In genomic region chr3:174438501-174439156, GRCh38 we compare ENCODE assay signal across 11 cellular contexts.
DNase-seq lines count a peak whose midpoint lies in the region; ATAC-seq and TF ChIP-seq lines count a peak whose summit lies in the region.
"Had no signal": no experiment of that assay in that cellular context is flagged by ENCODE, and none has a peak within 500 bp of the region (broad histone marks: within the 10 kb centered on the region; RNA-seq: fewer than 3 reads in every experiment).

No MANE protein-coding gene starts in this region.

- no peak overlapping the region for H3K27ac Mint-ChIP-seq in activated T-helper 2 cell treated with anti-CD3 and anti-CD28 coated beads, Interferon-gamma antibody, Interleukin-2, Interleukin-4, amounts not matched to agents 10 μg/mL and 5 μg/mL and 100 μg/mL, durations not matched to agents 14 hours and 24 hours and 36 hours
- H3K27ac Mint-ChIP-seq: activated B cell treated with CpG ODN at 0.5 μM for 24 hours; naive thymus-derived CD8-positive, alpha-beta T cell had no signal

- peaks cover 28% of the 10 kb centered on the region for H3K27me3 Mint-ChIP-seq in activated T-helper 2 cell treated with anti-CD3 and anti-CD28 coated beads, Interferon-gamma antibody, Interleukin-2, Interleukin-4, amounts not matched to agents 10 μg/mL and 5 μg/mL and 100 μg/mL, durations not matched to agents 14 hours and 24 hours and 36 hours (ENCODE audit: low read depth)

- H3K4me1 Mint-ChIP-seq in activated T-helper 2 cell treated with anti-CD3 and anti-CD28 coated beads, Interferon-gamma antibody, Interleukin-2, Interleukin-4, amounts not matched to agents 10 μg/mL and 5 μg/mL and 100 μg/mL, durations not matched to agents 14 hours and 24 hours and 36 hours (ENCODE audit: low read depth) = peaks cover 11% of the 10 kb centered on the region

- H3K9me3 ChIP-seq in mucosa of descending colon = no peaks in the 10 kb centered on the region
- H3K9me3 ChIP-seq in upper lobe of right lung = no peaks in the 10 kb centered on the region

- H3K27me3 ChIP-seq in upper lobe of right lung = no peaks in the 10 kb centered on the region

- H3K9me3 Mint-ChIP-seq in activated T-helper 2 cell treated with anti-CD3 and anti-CD28 coated beads, Interferon-gamma antibody, Interleukin-2, Interleukin-4, amounts not matched to agents 10 μg/mL and 5 μg/mL and 100 μg/mL, durations not matched to agents 14 hours and 24 hours and 36 hours = no peaks in the 10 kb centered on the region
- H3K9me3 Mint-ChIP-seq: activated B cell treated with CpG ODN at 0.5 μM for 24 hours had no signal

- H3K4me3 Mint-ChIP-seq in activated T-helper 2 cell treated with anti-CD3 and anti-CD28 coated beads, Interferon-gamma antibody, Interleukin-2, Interleukin-4, amounts not matched to agents 10 μg/mL and 5 μg/mL and 100 μg/mL, durations not matched to agents 14 hours and 24 hours and 36 hours (ENCODE audit: low read depth) = no peak overlapping the region
- H3K4me3 Mint-ChIP-seq: activated B cell treated with CpG ODN at 0.5 μM for 24 hours had no signal

- H3K4me3 ChIP-seq in choroid plexus epithelial cell (ENCODE audit: low read depth, low read length) (no peak overlapping the region), mucosa of descending colon (no peak overlapping the region), upper lobe of right lung (no peak overlapping the region)

- H3K4me1 ChIP-seq in mucosa of descending colon (ENCODE audit: low read depth) (peaks cover 11% of the 10 kb centered on the region), upper lobe of right lung (peaks cover 13% of the 10 kb centered on the region)

- no peaks in the 10 kb centered on the region for H3K36me3 Mint-ChIP-seq in activated T-helper 2 cell treated with anti-CD3 and anti-CD28 coated beads, Interferon-gamma antibody, Interleukin-2, Interleukin-4, amounts not matched to agents 10 μg/mL and 5 μg/mL and 100 μg/mL, durations not matched to agents 14 hours and 24 hours and 36 hours (ENCODE audit: low read depth)
- H3K36me3 Mint-ChIP-seq: naive thymus-derived CD8-positive, alpha-beta T cell had no signal

- intact Hi-C loops in mucosa of descending colon (cut with DNase I, micrococcal nuclease) (no loop called here), upper lobe of right lung (cut with DNase I) (no loop called here)
- intact Hi-C loops in activated T-helper 2 cell treated with anti-CD3 and anti-CD28 coated beads, Interferon-gamma antibody, Interleukin-2, Interleukin-4, amounts not matched to agents 10 μg/mL and 5 μg/mL and 100 μg/mL, durations not matched to agents 14 hours and 24 hours and 36 hours (cut with micrococcal nuclease) = no loop called here

- peak overlapping the region; percentile 94 for H3K27ac ChIP-seq in upper lobe of right lung

- TF ChIP-seq CTCF in choroid plexus epithelial cell (conservative IDR thresholded peaks at IDR 0.05; ENCODE audit: low read depth, low read length) (no peak), mucosa of descending colon (IDR thresholded peaks at IDR 0.05) (no peak), upper lobe of right lung (IDR thresholded peaks at IDR 0.05) (no peak)

- DNase-seq in NCI-H748 (lab: John Stamatoyannopoulos, UW; ENCODE audit: unreplicated experiment) (peak; percentile 39), NCI-H748 treated with DMSO at 0.1 percent for 48 hours (lab: John Stamatoyannopoulos, UW) (no peak), choroid plexus epithelial cell (ENCODE audit: low read depth) (peak; percentile 15), mucosa of descending colon (peak in 1 of 3 donors; percentile 14), upper lobe of right lung (no peak), NCI-H187 treated with DMSO at 0.1 percent for 48 hours (lab: John Stamatoyannopoulos, UW) (no peak)
- no peak for DNase-seq in activated T-helper 2 cell treated with anti-CD3 and anti-CD28 coated beads, Interferon-gamma antibody, Interleukin-2, Interleukin-4, amounts not matched to agents 10 μg/mL and 5 μg/mL and 100 μg/mL, durations not matched to agents 14 hours and 24 hours and 36 hours (ENCODE audit: low spot score)
- DNase-seq: activated B cell treated with CpG ODN at 0.5 μM for 24 hours; activated naive CD4-positive, alpha-beta T cell; naive thymus-derived CD8-positive, alpha-beta T cell had no signal

- H3K36me3 ChIP-seq in mucosa of descending colon (ENCODE audit: low read depth) (no peaks in the 10 kb centered on the region), upper lobe of right lung (no peaks in the 10 kb centered on the region)

- peak; percentile 24 for ATAC-seq in mucosa of descending colon
- no peak for ATAC-seq in upper lobe of right lung
- ATAC-seq in HG03045 (IDR thresholded peaks at IDR 0.05; ENCODE audit: unreplicated experiment) = no peak
- ATAC-seq: naive thymus-derived CD8-positive, alpha-beta T cell had no signal

Comparison
In these comparisons a context has a peak if more than half of its experiments do, and no peak if none do; other contexts are left out.
1. DNase-seq: peak in NCI-H748 (single experiment) and choroid plexus epithelial cell (single experiment); none in NCI-H748 treated with DMSO at 0.1 percent for 48 hours (single experiment), upper lobe of right lung (single experiment), activated T-helper 2 cell treated with anti-CD3 and anti-CD28 coated beads, Interferon-gamma antibody, Interleukin-2, Interleukin-4, amounts not matched to agents 10 μg/mL and 5 μg/mL and 100 μg/mL, durations not matched to agents 14 hours and 24 hours and 36 hours (single experiment) and NCI-H187 treated with DMSO at 0.1 percent for 48 hours (single experiment).